Comparison of ENCODE assay signal across 10 cellular contexts in genomic region chr11:40241524-40242037, GRCh38.
DNase-seq lines count a peak whose midpoint lies in the region; ATAC-seq and TF ChIP-seq lines count a peak whose summit lies in the region.
"Had no signal": no experiment of that assay in that cellular context is flagged by ENCODE, and none has a peak within 500 bp of the region (broad histone marks: within the 10 kb centered on the region; RNA-seq: fewer than 3 reads in every experiment).

No MANE protein-coding gene starts in this region.

- H3K9me3 ChIP-seq in prostate gland: no peaks in the 10 kb centered on the region

- H3K4me1 Mint-ChIP-seq in nephron progenitor cell: peaks cover 12% of the 10 kb centered on the region

- no peak overlapping the region for H3K27ac Mint-ChIP-seq in nephron progenitor cell

- H3K4me1 ChIP-seq in prostate gland (replicated peaks): no peaks in the 10 kb centered on the region

- no peak overlapping the region for H3K4me3 ChIP-seq in prostate gland

- H3K27ac ChIP-seq in prostate gland: no peak overlapping the region

- H3K9me3 Mint-ChIP-seq in nephron progenitor cell: no peaks in the 10 kb centered on the region

- peaks cover 3% of the 10 kb centered on the region for H3K27me3 Mint-ChIP-seq in nephron progenitor cell (ENCODE audit: low read depth, poor library complexity)

- no peaks in the 10 kb centered on the region for H3K27me3 ChIP-seq in prostate gland (replicated peaks; ENCODE audit: insufficient read depth)

- no peak for TF ChIP-seq POLR2A in prostate gland (IDR thresholded peaks at IDR 0.05)

- TF ChIP-seq CTCF in nephron progenitor cell (IDR thresholded peaks at IDR 0.05): no peak
- TF ChIP-seq CTCF in prostate gland (IDR thresholded peaks at IDR 0.05): no peak

- H3K36me3 ChIP-seq in prostate gland: no peaks in the 10 kb centered on the region

- no peak overlapping the region for H3K4me3 Mint-ChIP-seq in nephron progenitor cell

- intact Hi-C loops in prostate gland (cut with DNase I): no loop called here

- H3K36me3 Mint-ChIP-seq in nephron progenitor cell (ENCODE audit: low read depth): no peaks in the 10 kb centered on the region

- DNase-seq in nephron progenitor cell (peak; percentile 2), NCI-H2196 (lab: John Stamatoyannopoulos, UW; ENCODE audit: unreplicated experiment) (no peak), hippocampal formation (lab: John Stamatoyannopoulos, UW) (no peak), putamen (ENCODE audit: low spot score) (no peak), prostate gland (ENCODE audit: low spot score) (no peak)
- DNase-seq: activated naive CD4-positive, alpha-beta T cell treated with anti-CD3 and anti-CD28 coated beads, Interleukin-2, amount 50 U/mL, for 16 hours; Karpas-422 had no signal

- ATAC-seq in GM18873 (IDR thresholded peaks at IDR 0.05; ENCODE audit: low FRiP score, unreplicated experiment) (peak; percentile 96), HG02571 (IDR thresholded peaks at IDR 0.05; ENCODE audit: unreplicated experiment) (peak; percentile 97), HG03558 (IDR thresholded peaks at IDR 0.05; ENCODE audit: extremely low read depth, unreplicated experiment) (peak; percentile 97)
